ENCODE assay signal across 3 cellular contexts in the genomic region with DNA sequence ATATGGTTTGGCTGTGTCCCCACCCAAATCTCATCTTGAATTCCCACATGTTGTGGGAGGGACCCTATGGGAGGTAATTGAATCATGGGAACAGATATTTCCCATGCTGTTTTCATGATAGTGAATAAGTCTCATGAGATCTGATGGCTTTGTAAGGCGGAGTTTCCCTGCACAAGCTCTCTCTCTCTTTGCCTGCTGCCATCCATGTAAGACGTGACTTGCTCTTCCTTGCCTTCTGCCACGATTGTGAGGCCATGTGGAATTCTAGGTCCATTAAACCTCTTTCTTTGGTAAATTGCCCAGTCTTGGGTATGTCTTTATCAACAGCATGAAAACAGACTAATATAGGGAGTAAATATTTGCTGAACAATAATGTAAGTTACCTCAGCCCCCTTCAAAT. TPM values are rescaled to one million over a fixed set of nuclear protein-coding genes. Genes with fewer than 3 reads are reported as not detected.
"Had no signal": no experiment of that assay in that cellular context is flagged by ENCODE, and none has a peak within 500 bp of the region (broad histone marks: within the 10 kb centered on the region; RNA-seq: fewer than 3 reads in every experiment).

No MANE protein-coding gene starts in this region.

RNA-seq across cellular contexts. Expression of a gene that starts 4.2 kb away (rescaled TPM):
- total RNA-seq: LHCN-M2, MCF 10A, NCI-H460 had no signal
